ENCODE assay signal across 21 cellular contexts in genomic region chr3:136959599-136959998, GRCh38. TPM values are rescaled to one million over a fixed set of nuclear protein-coding genes. Genes with fewer than 3 reads are reported as not detected.
DNase-seq lines count a peak whose midpoint lies in the region; ATAC-seq and TF ChIP-seq lines count a peak whose summit lies in the region.
"Had no signal": no experiment of that assay in that cellular context is flagged by ENCODE, and none has a peak within 500 bp of the region (broad histone marks: within the 10 kb centered on the region; RNA-seq: fewer than 3 reads in every experiment).

No MANE protein-coding gene starts in this region.

- intact Hi-C loops in CD4-positive, alpha-beta T cell (cut with DNase I, micrococcal nuclease), result no loop called here

- peak overlapping the region; percentile 79 for H3K27ac Mint-ChIP-seq in T-helper 17 cell
- H3K27ac Mint-ChIP-seq in CD4-positive, alpha-beta T cell, result no peak overlapping the region

- no peak overlapping the region for H3K4me3 Mint-ChIP-seq in T-helper 17 cell
- no peak overlapping the region for H3K4me3 Mint-ChIP-seq in CD4-positive, alpha-beta T cell
- H3K4me3 Mint-ChIP-seq: CD4-positive, alpha-beta memory T cell had no signal

- CTCF ChIA-PET in CD4-positive, alpha-beta T cell (lab: Charles Lee), result interaction anchor here (0.6 kb wide), 1 partner anchor 320 kb away, joined by 3 read pairs; no protein-coding TSS in a partner anchor

- ATAC-seq in T-helper 17 cell (no peak), HG03175 (IDR thresholded peaks at IDR 0.05; ENCODE audit: unreplicated experiment) (no peak)
- no peak for ATAC-seq in CD4-positive, alpha-beta T cell (ENCODE audit: poor library complexity)

- no peak for TF ChIP-seq CTCF in CD4-positive, alpha-beta T cell (IDR thresholded peaks at IDR 0.05)

- H3K27me3 ChIP-seq in GM23248 (replicated peaks; ENCODE audit: insufficient read depth), result no peaks in the 10 kb centered on the region
- H3K27me3 ChIP-seq in CD4-positive, alpha-beta T cell (ENCODE audit: control insufficient read depth, insufficient read depth, low read length), result no peaks in the 10 kb centered on the region
- H3K27me3 ChIP-seq: BLaER1 had no signal

- H3K36me3 Mint-ChIP-seq in T-helper 17 cell (ENCODE audit: low read depth), result no peaks in the 10 kb centered on the region
- no peaks in the 10 kb centered on the region for H3K36me3 Mint-ChIP-seq in CD4-positive, alpha-beta T cell (ENCODE audit: low read depth)

- POLR2A ChIA-PET in CD4-positive, alpha-beta T cell (lab: Charles Lee), result interaction anchor here (2.5 kb wide), 1 partner anchor 98 kb away, joined by 7 read pairs; the partner anchor contains the start of gene NCK1

- no peaks in the 10 kb centered on the region for H3K9me2 ChIP-seq in GM23248 (ENCODE audit: insufficient read depth)

- in situ Hi-C loops in GM23248 (cut with MboI), result no loop called here

- H3K27ac ChIP-seq in GM23248 (peak overlapping the region; percentile 75), epithelial cell of prostate (peak overlapping the region; percentile 98), skin epidermis (peak overlapping the region in 18 of 21 experiments; percentile 9 to 88 (median 70))
- no peak overlapping the region for H3K27ac ChIP-seq in CD4-positive, alpha-beta T cell (ENCODE audit: low read depth, low read length)
- H3K27ac ChIP-seq: BLaER1 had no signal

- H3K9ac ChIP-seq in GM23248, result peak overlapping the region; percentile 84
- H3K9ac ChIP-seq: BLaER1 had no signal

- H3K9me3 ChIP-seq in GM23248 (ENCODE audit: low read depth) (no peaks in the 10 kb centered on the region), T-helper 17 cell (ENCODE audit: control insufficient read depth, low read length, poor library complexity, severe bottlenecking) (no peaks in the 10 kb centered on the region)
- no peaks in the 10 kb centered on the region for H3K9me3 ChIP-seq in CD4-positive, alpha-beta T cell (ENCODE audit: control insufficient read depth, low read length)
- H3K9me3 ChIP-seq: BLaER1, Caco-2 had no signal

- no peaks in the 10 kb centered on the region for H3K27me3 Mint-ChIP-seq in T-helper 17 cell
- no peaks in the 10 kb centered on the region for H3K27me3 Mint-ChIP-seq in CD4-positive, alpha-beta T cell
- H3K27me3 Mint-ChIP-seq: CD4-positive, alpha-beta memory T cell had no signal

- peaks cover 64% of the 10 kb centered on the region for H3K4me1 ChIP-seq in GM23248 (ENCODE audit: insufficient read depth)
- H3K4me1 ChIP-seq: BLaER1 had no signal

- no peaks in the 10 kb centered on the region for H3K9me3 Mint-ChIP-seq in CD4-positive, alpha-beta T cell

- H3F3A ChIP-seq in GM23248 (ENCODE audit: insufficient read depth), result peaks cover 71% of the 10 kb centered on the region

- WGBS in GM23248 (ENCODE audit: low coverage in 1 of 2, low lambda C conversion rate in 2 of 2, missing lambda C conversion rate in 2 of 2), 2 experiments, result 43 to 44% methylated on average over 6 of the region's 6 CpGs

- H3K4me1 Mint-ChIP-seq in T-helper 17 cell, result peaks cover 19% of the 10 kb centered on the region
- peaks cover 13% of the 10 kb centered on the region for H3K4me1 Mint-ChIP-seq in CD4-positive, alpha-beta T cell (ENCODE audit: low read depth)

- peak; percentile 40 for DNase-seq in GM23248
- no peak for DNase-seq in T-helper 17 cell
- DNase-seq in epithelial cell of prostate (ENCODE audit: low read depth, low spot score), result no peak
- no peak for DNase-seq in CD4-positive, alpha-beta T cell
- no peak for DNase-seq in glomerular visceral epithelial cell (ENCODE audit: extremely low spot score)
- DNase-seq: Caco-2; CD4-positive, alpha-beta memory T cell; DMS 273 treated with DMSO at 0.1 percent for 48 hours; DND-41; GOT3; HCEC 1CT; IMR-90; MV-4-11; NCI-H1105 treated with DMSO at 0.1 percent for 48 hours; NCI-H2081; NCI-H2171; NCI-H524 treated with DMSO at 0.1 percent for 48 hours; SHP77 had no signal

- H3K36me3 ChIP-seq in GM23248 (ENCODE audit: low read depth), result no peaks in the 10 kb centered on the region
- H3K36me3 ChIP-seq: BLaER1 had no signal

- peaks cover 43% of the 10 kb centered on the region for H3K79me2 ChIP-seq in GM23248 (ENCODE audit: insufficient read depth)

- H3K4me3 ChIP-seq in GM23248 (peak overlapping the region; percentile 85), skin epidermis (peak overlapping the region in 6 of 7 experiments; percentile 5 to 37 (median 12))
- H3K4me3 ChIP-seq: BLaER1 had no signal

- no peaks in the 10 kb centered on the region for H4K20me1 ChIP-seq in GM23248 (ENCODE audit: insufficient read depth)
- H4K20me1 ChIP-seq: BLaER1 had no signal

- H2AFZ ChIP-seq in GM23248, result peak overlapping the region; percentile 21; the same call in 1 of the 2 replicates

- peak overlapping the region; percentile 94 for H3K4me2 ChIP-seq in GM23248 (ENCODE audit: unreplicated experiment)
- H3K4me2 ChIP-seq: BLaER1 had no signal

RNA-seq across cellular contexts. Expression of gene IL20RB, which starts 1.8 kb away (rescaled TPM):
- 97.4 and 107 TPM in 2 replicates for total RNA-seq in GM23248 (2014; rRNA removed; shearing (Covaris generic))
- 72.5 TPM in 2 replicates for polyA plus RNA-seq in GM23248 (2016; fragmentation: Nextera tagmentation; extraction: Ambion mirVana)
- 1 to 10 TPM; 3.2 to 4.2 TPM for total RNA-seq in T-helper 17 cell
- 1 to 10 TPM; 1.5 to 2.2 TPM for total RNA-seq in CD4-positive, alpha-beta T cell

Comparison
In these comparisons a context has a peak if more than half of its experiments do, and no peak if none do; other contexts are left out.
1. RNA of gene IL20RB, which starts 1.8 kb away (total RNA-seq): 97.4 to 107 TPM in GM23248; 3.2 to 4.2 TPM in T-helper 17 cell and 1.5 to 2.2 TPM in CD4-positive, alpha-beta T cell; every median in the first group is over 10 times any median in the second.